Comparison of ENCODE assay signal across 8 cellular contexts in the genomic region with DNA sequence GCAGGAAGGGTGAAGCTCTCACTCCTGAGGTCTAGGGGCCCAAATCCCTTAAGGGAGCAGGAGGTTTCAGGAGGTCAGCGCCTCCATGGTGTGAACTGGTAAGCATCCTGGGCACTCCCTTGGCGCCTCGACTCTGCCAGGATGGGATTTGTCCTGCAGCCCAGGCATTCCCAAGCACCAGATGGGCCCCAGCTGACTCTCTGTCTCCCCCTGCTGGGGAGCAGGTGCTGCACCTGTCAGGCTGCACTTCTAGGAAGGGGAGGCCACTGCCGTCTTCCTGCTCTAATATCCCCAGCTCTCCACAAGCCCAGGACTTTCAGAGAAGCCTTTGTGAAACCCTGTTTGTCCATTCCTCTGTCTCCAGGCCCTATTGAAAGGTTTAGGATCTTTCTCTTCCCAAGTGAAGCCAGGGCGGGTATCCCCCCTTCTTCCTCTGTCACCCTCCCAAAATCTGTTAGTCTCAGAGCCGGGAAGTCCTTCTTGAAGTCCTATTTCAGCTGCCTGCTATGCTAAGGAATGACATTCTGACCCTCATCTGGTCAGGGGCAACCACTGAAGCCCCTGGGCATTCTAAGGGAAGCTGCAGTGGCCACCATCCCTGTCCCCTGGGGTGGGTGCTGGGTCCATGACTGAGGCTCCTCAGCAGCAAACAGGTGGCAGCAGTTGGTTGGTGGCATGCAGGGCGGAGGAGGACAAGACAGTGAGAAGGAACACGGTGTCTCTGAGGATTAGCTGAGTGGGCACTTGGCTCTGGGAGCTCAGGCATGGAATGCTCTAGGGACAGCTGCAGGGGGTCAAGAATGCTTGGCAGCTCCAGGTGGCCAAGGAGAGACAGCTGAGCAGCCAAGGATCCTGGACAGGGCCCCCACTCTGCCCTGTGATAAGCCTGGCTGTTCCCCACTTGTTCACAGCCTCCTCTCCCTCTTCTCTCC. TPM values are rescaled to one million over a fixed set of nuclear protein-coding genes. Genes with fewer than 3 reads are reported as not detected.
DNase-seq lines count a peak whose midpoint lies in the region; ATAC-seq and TF ChIP-seq lines count a peak whose summit lies in the region.

No MANE protein-coding gene starts in this region.

- H3K27ac ChIP-seq in cingulate gyrus (ENCODE audit: low read depth, low read length) (peak overlapping the region; percentile 31), left lung (no peak overlapping the region)

- H3K9me3 ChIP-seq in left lung = no peaks in the 10 kb centered on the region

- ATAC-seq in left lung (peak; percentile 87), HG03108 (IDR thresholded peaks at IDR 0.05; ENCODE audit: unreplicated experiment) (no peak)

- DNase-seq in NCI-H526 (lab: John Stamatoyannopoulos, UW) = peak; percentile 8 to 69
- no peak for DNase-seq in NCI-H526 treated with DMSO at 0.1 percent for 48 hours (lab: John Stamatoyannopoulos, UW)
- DNase-seq in MV-4-11 (lab: John Stamatoyannopoulos, UW) = peak; percentile 42
- DNase-seq in UCSD-AML1 (lab: John Stamatoyannopoulos, UW; ENCODE audit: unreplicated experiment) = peak; percentile 58
- DNase-seq in left lung = peak; percentile 71 to 86
- peak; percentile 72 for DNase-seq in stimulated activated CD8-positive, alpha-beta memory T cell treated with anti-CD3 and anti-CD28 coated beads, Interleukin-4, amount 100 ng/mL, for 48 hours

- TF ChIP-seq CTCF in left lung (IDR thresholded peaks at IDR 0.05) = peak; percentile 80 to 84

- H3K36me3 ChIP-seq in left lung = no peaks in the 10 kb centered on the region

- intact Hi-C loops in left lung (cut with DNase I) = no loop called here

- no peak overlapping the region for H3K4me3 ChIP-seq in left lung

- no peaks in the 10 kb centered on the region for H3K27me3 ChIP-seq in left lung

- peaks cover 8 to 29% of the 10 kb centered on the region in 2 donors for H3K4me1 ChIP-seq in left lung

RNA-seq across cellular contexts. Expression of gene MYBPH, which starts 3.2 kb away (rescaled TPM):
- total RNA-seq in left lung = 1 to 10 TPM in 1 of 2 donors, under 1 TPM in 1; 0.55 to 1.3 TPM

RNA-seq across cellular contexts. Expression of gene CHI3L1, which starts 14.1 kb away (rescaled TPM):
- total RNA-seq in left lung = 10 to 100 TPM; 49.7 to 74.9 TPM

RNA-seq across cellular contexts. Expression of gene ADORA1, which starts 44.9 kb away (rescaled TPM):
- total RNA-seq in left lung = 1 to 10 TPM; 1.6 to 5.5 TPM

RNA-seq across cellular contexts. Expression of gene CHIT1, which starts 57.0 kb away (rescaled TPM):
- total RNA-seq in left lung = 1 to 10 TPM; 2.0 to 3.0 TPM
